Comparison of ENCODE assay signal across 25 cellular contexts in the genomic region with DNA sequence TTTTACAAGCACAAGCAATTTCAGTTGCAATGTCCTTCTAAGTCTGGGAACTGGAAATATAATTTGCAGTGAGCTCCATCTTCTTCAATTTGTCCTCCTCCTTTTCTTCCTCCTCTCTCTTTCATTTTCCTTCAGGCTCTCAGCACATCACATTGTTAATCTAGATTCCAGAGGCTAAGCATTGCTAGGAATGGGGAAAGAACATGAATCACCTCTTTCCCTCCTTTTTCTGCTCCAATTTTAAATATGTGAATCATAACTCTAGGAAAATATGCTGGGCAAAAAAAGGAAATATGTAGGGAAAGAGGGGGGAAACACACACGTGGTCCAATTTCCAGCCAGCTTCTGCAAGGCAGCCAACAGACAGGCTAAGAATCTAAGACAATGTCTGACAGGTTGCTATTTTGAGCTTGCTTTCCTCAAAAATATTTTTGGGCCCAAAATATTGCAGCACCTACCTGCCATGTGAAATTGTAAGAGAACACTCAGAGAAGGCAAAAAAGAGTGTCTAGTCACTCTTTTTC.
"Had no signal": no experiment of that assay in that cellular context is flagged by ENCODE, and none has a peak within 500 bp of the region (broad histone marks: within the 10 kb centered on the region; RNA-seq: fewer than 3 reads in every experiment).

No MANE protein-coding gene starts in this region.

- H3K4me3 ChIP-seq: MG63, Peyer's patch, SJCRH30 had no signal

- DNase-seq: IMR-90; Karpas-422; KG1; MG63; NCI-H1092; NCI-H1105 treated with DMSO at 0.1 percent for 48 hours; NCI-H1417 treated with DMSO at 0.1 percent for 48 hours; NCI-H187; NCI-H2029; NCI-H2081 treated with DMSO at 0.1 percent for 48 hours; NCI-H2171; NCI-H226; NCI-H446; NCI-H510A; NCI-H524 treated with DMSO at 0.1 percent for 48 hours; NCI-H69; NCI-H774; NK-92 treated with Interleukin-12 subunit alpha and Interleukin-12 subunit beta, amount 100 ng/mL, for 24 hours; PC-3; Peyer's patch; SHP77 treated with DMSO at 0.1 percent for 48 hours; SJCRH30 had no signal

- H3K9me3 ChIP-seq: MG63, Peyer's patch, SJCRH30 had no signal

- H3K27me3 ChIP-seq: MG63, Peyer's patch had no signal

- H3K27ac ChIP-seq: Peyer's patch, SJCRH30 had no signal

- H3K36me3 ChIP-seq: MG63, Peyer's patch, SJCRH30 had no signal

- ATAC-seq: HepG2, PC-3, Right ventricle myocardium inferior, SK-N-SH treated with all-trans-retinoic acid at 6 μM for 48 hours had no signal

- H3K4me1 ChIP-seq: Peyer's patch, SJCRH30 had no signal
